Comparison of ENCODE assay signal across 26 cellular contexts in the genomic region with DNA sequence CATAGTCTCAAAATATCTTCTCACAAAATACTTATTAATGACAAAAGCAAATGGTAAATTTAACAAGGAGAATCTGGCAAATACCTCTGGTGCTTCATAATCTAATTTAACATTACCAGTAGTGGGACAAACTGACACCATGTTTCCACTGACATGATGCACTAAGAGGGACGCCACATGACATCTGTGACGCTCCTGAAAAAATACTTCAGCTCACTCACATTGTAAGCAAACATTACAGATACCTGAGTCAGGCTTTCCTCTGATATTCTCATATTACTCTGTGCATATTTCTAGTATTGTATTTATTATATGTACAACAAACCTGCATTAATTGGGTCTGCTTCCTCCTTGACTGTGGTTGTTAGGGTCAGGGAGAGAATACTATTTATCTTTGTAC. TPM values are rescaled to one million over a fixed set of nuclear protein-coding genes. Genes with fewer than 3 reads are reported as not detected.
"Had no signal": no experiment of that assay in that cellular context is flagged by ENCODE, and none has a peak within 500 bp of the region (broad histone marks: within the 10 kb centered on the region; RNA-seq: fewer than 3 reads in every experiment).

No MANE protein-coding gene starts in this region.

- DNase-seq: effector CD8-positive, alpha-beta T cell; endodermal cell; foreskin melanocyte; glutamatergic neuron; heart right ventricle; hippocampal formation; immature natural killer cell; left ventricle myocardium superior; lower lobe of right lung; naive thymus-derived CD8-positive, alpha-beta T cell; nephron progenitor cell; nucleus accumbens; stimulated activated CD4-positive, alpha-beta T cell treated with anti-CD3 and anti-CD28 coated beads, Interleukin-12 subunit alpha, Interleukin-12 subunit beta, amount 100 ng/mL, for 4 hours; stimulated activated CD4-positive, alpha-beta T cell treated with anti-CD3 and anti-CD28 coated beads, Interleukin-1b, Interleukin-23, amount 100 ng/mL, for 48 hours; stimulated activated CD4-positive, alpha-beta T cell treated with anti-CD3 and anti-CD28 coated beads, Interleukin-4, amount 100 ng/mL, for 24 hours; stimulated activated naive CD4-positive, alpha-beta T cell treated with Interleukin-2 at 50 U/mL for 16 hours; stomach; thyroid gland had no signal

- H3K27me3 ChIP-seq: esophagus muscularis mucosa, heart right ventricle, right atrium auricular region, stomach, thyroid gland, vagina had no signal

- H3K4me3 ChIP-seq: esophagus muscularis mucosa, heart right ventricle, lower lobe of right lung, prostate gland, right atrium auricular region, smooth muscle cell, stomach, thyroid gland, vagina had no signal

- ATAC-seq: heart right ventricle; left ventricle myocardium superior; lower lobe of right lung; naive thymus-derived CD8-positive, alpha-beta T cell; sciatic nerve; stimulated activated effector memory CD8-positive, alpha-beta T cell treated with anti-CD3 and anti-CD28 coated beads, Interleukin-12 subunit alpha, Interleukin-12 subunit beta, amount 100 ng/mL, for 72 hours had no signal

- H3K36me3 ChIP-seq: esophagus muscularis mucosa, heart right ventricle, lower lobe of right lung, prostate gland, right atrium auricular region, stomach, thyroid gland, vagina had no signal

- H3K27ac ChIP-seq: esophagus muscularis mucosa, heart right ventricle, lower lobe of right lung, prostate gland, right atrium auricular region, stomach, thyroid gland, vagina had no signal

- FAIRE-seq: keratinocyte had no signal

- H3K9me3 ChIP-seq: esophagus muscularis mucosa, lower lobe of right lung, prostate gland, right atrium auricular region, thyroid gland, vagina had no signal

- H3K4me1 ChIP-seq: prostate gland, thyroid gland had no signal

- H3K4me2 ChIP-seq: smooth muscle cell had no signal

RNA-seq across cellular contexts. Expression of gene OSMR, which starts 56.7 kb away (rescaled TPM):
- total RNA-seq: naive thymus-derived CD8-positive, alpha-beta T cell had no signal
